8 cellular contexts compared by ENCODE assay signal in the genomic region with DNA sequence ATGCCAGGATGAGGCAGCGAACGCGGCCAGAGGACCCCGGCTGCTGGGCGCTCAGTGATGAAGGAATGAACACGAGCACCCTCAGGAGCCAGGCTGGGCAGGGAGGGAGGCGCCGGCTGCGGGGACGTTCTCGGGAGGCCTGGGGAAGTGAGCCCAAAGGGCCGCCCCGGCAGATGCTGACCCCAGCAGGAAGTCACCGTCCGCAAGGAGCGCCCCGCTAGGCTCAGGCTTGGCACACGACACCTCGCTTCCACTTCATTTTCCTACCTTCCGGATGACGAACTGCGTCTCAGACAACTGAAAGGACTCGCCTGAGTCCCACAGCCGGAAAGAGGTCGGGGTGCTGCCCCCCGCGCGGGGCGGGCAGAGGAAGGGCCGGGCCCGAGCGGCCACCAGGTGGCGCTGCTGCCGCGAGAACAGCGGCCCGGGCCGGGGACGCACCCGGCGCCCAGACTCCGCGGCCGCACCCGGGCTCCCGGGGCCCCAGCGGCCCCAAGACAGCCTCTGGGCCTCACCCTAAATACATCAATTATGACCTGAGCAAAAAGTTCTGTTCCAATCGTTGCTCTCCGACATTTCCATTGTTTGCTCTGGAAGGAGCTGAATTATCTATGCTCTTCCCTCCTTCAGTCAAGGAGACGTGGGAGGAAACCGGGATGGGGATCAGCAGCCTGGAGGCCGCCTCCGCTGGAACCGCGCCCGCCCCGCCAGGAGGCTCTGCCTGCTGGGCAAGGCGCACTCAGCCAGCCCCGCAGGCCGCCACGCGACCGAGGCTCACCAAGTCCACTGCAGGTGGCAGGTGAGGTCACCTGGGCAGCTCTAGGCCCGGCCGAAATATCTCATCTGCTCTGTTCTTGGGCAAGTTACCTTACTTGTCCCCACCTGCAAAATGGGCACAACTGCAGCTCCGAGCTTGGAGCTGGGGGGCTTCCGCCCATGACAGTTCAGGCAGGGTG.
A peak's percentile ranks its signal among the peaks of the same experiment; 100 is the strongest.
DNase-seq lines count a peak whose midpoint lies in the region; ATAC-seq, FAIRE-seq and TF ChIP-seq lines count a peak whose summit lies in the region.

No MANE protein-coding gene starts in this region.

- CTCF ChIA-PET in MCF 10A (lab: Yijun Ruan, JAX) (interaction anchor here (0.5 to 2.1 kb wide), 16 partner anchors 10 to 362 kb away, joined by 3 to 20 read pairs (median 3); no protein-coding TSS in a partner anchor), mammary epithelial cell (lab: Charles Lee; ENCODE audit: low non-redundant PET) (no interaction called here), endothelial cell of umbilical vein (lab: Charles Lee) (interaction anchor here (0.6 to 1.7 kb wide), 2 partner anchors 326 to 1897 kb away, joined by 5 to 13 read pairs; no protein-coding TSS in a partner anchor)
- CTCF ChIA-PET in activated CD8-positive, alpha-beta memory T cell treated with anti-CD3 and anti-CD28 coated beads, Interleukin-2, amount 10 ng/mL, durations not matched to agents 7 days and 5 days (lab: Charles Lee), result interaction anchor here (0.6 to 1.7 kb wide), 9 partner anchors 8 to 437 kb away, joined by 3 to 10 read pairs (median 4); partner anchors contain the start of gene ZNF354A

- H3K79me2 ChIP-seq in mammary epithelial cell (ENCODE audit: insufficient read depth, low read length) (no peaks in the 10 kb centered on the region), Loucy (ENCODE audit: insufficient read depth, low read length) (no peaks in the 10 kb centered on the region), endothelial cell of umbilical vein (ENCODE audit: control insufficient read depth, insufficient read depth, low read length) (no peaks in the 10 kb centered on the region)

- no peaks in the 10 kb centered on the region for H3K4me1 Mint-ChIP-seq in MCF 10A (ENCODE audit: insufficient read depth, unreplicated experiment)
- no peaks in the 10 kb centered on the region for H3K4me1 Mint-ChIP-seq in activated CD8-positive, alpha-beta memory T cell treated with anti-CD3 and anti-CD28 coated beads, Interleukin-2, amount 10 ng/mL, durations not matched to agents 7 days and 5 days

- intact Hi-C loops in MCF 10A (cut with micrococcal nuclease), result no loop called here
- intact Hi-C loops in mammary epithelial cell (cut with micrococcal nuclease), result no loop called here
- intact Hi-C loops in endothelial cell of umbilical vein (cut with micrococcal nuclease), result loop anchor here (5.0 kb wide), 1 partner anchor 500 kb away; no protein-coding TSS in a partner anchor

- no peaks in the 10 kb centered on the region for H3K9me2 ChIP-seq in Loucy (replicated peaks; ENCODE audit: low read depth, low read length)

- ATAC-seq in activated CD8-positive, alpha-beta memory T cell treated with anti-CD3 and anti-CD28 coated beads, Interleukin-2, amount 10 ng/mL, durations not matched to agents 7 days and 5 days, result peak; percentile 81
- no peak for ATAC-seq in GM19324 (IDR thresholded peaks at IDR 0.05; ENCODE audit: low FRiP score, unreplicated experiment)

- H3K9ac ChIP-seq in mammary epithelial cell (ENCODE audit: insufficient read depth, low read length) (no peak overlapping the region), Loucy (ENCODE audit: low read depth, low read length, poor library complexity, severe bottlenecking) (no peak overlapping the region), endothelial cell of umbilical vein (replicated peaks; ENCODE audit: extremely low read depth, insufficient read depth, low read length) (no peak overlapping the region), mucosa of stomach (ENCODE audit: low read length) (peak overlapping the region; percentile 22)

- peaks cover 13% of the 10 kb centered on the region for H3K9me3 Mint-ChIP-seq in MCF 10A (ENCODE audit: unreplicated experiment)
- no peaks in the 10 kb centered on the region for H3K9me3 Mint-ChIP-seq in activated CD8-positive, alpha-beta memory T cell treated with anti-CD3 and anti-CD28 coated beads, Interleukin-2, amount 10 ng/mL, durations not matched to agents 7 days and 5 days (ENCODE audit: low read depth)

- H3K27ac Mint-ChIP-seq in MCF 10A (ENCODE audit: low read depth, unreplicated experiment), result no peak overlapping the region
- H3K27ac Mint-ChIP-seq in activated CD8-positive, alpha-beta memory T cell treated with anti-CD3 and anti-CD28 coated beads, Interleukin-2, amount 10 ng/mL, durations not matched to agents 7 days and 5 days, result no peak overlapping the region

- no peak for TF ChIP-seq POLR2A in endothelial cell of umbilical vein (IDR thresholded peaks at IDR 0.05; ENCODE audit: low read depth, low read length)

- peak; percentile 74 for TF ChIP-seq CTCF in MCF 10A (IDR thresholded peaks at IDR 0.05; ENCODE audit: unreplicated experiment)
- TF ChIP-seq CTCF in mammary epithelial cell (conservative IDR thresholded peaks at IDR 0.05 in 1 of 2, IDR thresholded peaks at IDR 0.05 in 1 of 2; ENCODE audit: extremely low read depth in 1 of 2, insufficient read depth in 1 of 2, low read depth in 1 of 2, low read length in 2 of 2), result no peak
- peak; percentile 26; the same call in 1 of the 2 replicates for TF ChIP-seq CTCF in Loucy (conservative IDR thresholded peaks at IDR 0.05; ENCODE audit: low read length)
- TF ChIP-seq CTCF in endothelial cell of umbilical vein (IDR thresholded peaks at IDR 0.05; ENCODE audit: extremely low read depth in 1 of 2, insufficient read depth in 1 of 2, low read depth in 1 of 2, low read length in 2 of 2), result peak; percentile 53 to 69

- no peak overlapping the region for H3K4me3 Mint-ChIP-seq in MCF 10A (ENCODE audit: unreplicated experiment)
- no peak overlapping the region for H3K4me3 Mint-ChIP-seq in activated CD8-positive, alpha-beta memory T cell treated with anti-CD3 and anti-CD28 coated beads, Interleukin-2, amount 10 ng/mL, durations not matched to agents 7 days and 5 days

- WGBS in mammary epithelial cell (ENCODE audit: low coverage, missing lambda C conversion rate), result 14% methylated on average over 32 of the region's 67 CpGs

- H3F3A ChIP-seq in Loucy (ENCODE audit: low read depth), result no peaks in the 10 kb centered on the region

- no peak for FAIRE-seq in endothelial cell of umbilical vein (lab: Jason Lieb, UNC)

- H3K27ac ChIP-seq in mammary epithelial cell (ENCODE audit: insufficient read depth, low read depth, low read length) (no peak overlapping the region), endothelial cell of umbilical vein (ENCODE audit: insufficient read depth, low read depth, low read length) (no peak overlapping the region)

- H3K27me3 Mint-ChIP-seq in MCF 10A (ENCODE audit: insufficient read depth, unreplicated experiment), result no peaks in the 10 kb centered on the region
- H3K27me3 Mint-ChIP-seq in activated CD8-positive, alpha-beta memory T cell treated with anti-CD3 and anti-CD28 coated beads, Interleukin-2, amount 10 ng/mL, durations not matched to agents 7 days and 5 days, result no peaks in the 10 kb centered on the region

- H3K36me3 Mint-ChIP-seq in MCF 10A (ENCODE audit: insufficient read depth, unreplicated experiment), result peaks cover 10% of the 10 kb centered on the region
- H3K36me3 Mint-ChIP-seq in activated CD8-positive, alpha-beta memory T cell treated with anti-CD3 and anti-CD28 coated beads, Interleukin-2, amount 10 ng/mL, durations not matched to agents 7 days and 5 days, result no peaks in the 10 kb centered on the region

- no peaks in the 10 kb centered on the region for H3K9me1 ChIP-seq in endothelial cell of umbilical vein (replicated peaks; ENCODE audit: control insufficient read depth, extremely low read depth, insufficient read depth, low read length)

- H3K4me1 ChIP-seq in mammary epithelial cell (ENCODE audit: insufficient read depth, low read length) (no peaks in the 10 kb centered on the region), Loucy (ENCODE audit: insufficient read depth, low read length, poor library complexity, severe bottlenecking) (no peaks in the 10 kb centered on the region), endothelial cell of umbilical vein (ENCODE audit: control insufficient read depth, extremely low read depth, insufficient read depth, low read length) (no peaks in the 10 kb centered on the region), mucosa of stomach (ENCODE audit: control insufficient read depth, insufficient read depth, low read length) (no peaks in the 10 kb centered on the region)

- H3K27me3 ChIP-seq in mammary epithelial cell (ENCODE audit: insufficient read depth, low read length) (no peaks in the 10 kb centered on the region), Loucy (ENCODE audit: insufficient read depth, low read length, poor library complexity, severe bottlenecking) (no peaks in the 10 kb centered on the region), endothelial cell of umbilical vein (ENCODE audit: control insufficient read depth in 2 of 2, insufficient read depth in 2 of 2, low read length in 2 of 2) (no peaks in the 10 kb centered on the region), mucosa of stomach (ENCODE audit: control insufficient read depth, insufficient read depth, low read length) (peaks cover 4% of the 10 kb centered on the region)

- POLR2A ChIA-PET in MCF 10A (lab: Yijun Ruan, JAX) (interaction anchor here (0.7 to 0.8 kb wide), 3 partner anchors 226 to 327 kb away, joined by 3 read pairs; no protein-coding TSS in a partner anchor), endothelial cell of umbilical vein (lab: Charles Lee) (no interaction called here)

- BruUV-seq in MCF 10A (replicated peaks; lab: Mats Ljungman, UMichigan) (no TSS peak), mammary epithelial cell (replicated peaks; lab: Mats Ljungman, UMichigan) (no TSS peak), endothelial cell of umbilical vein (replicated peaks; lab: Mats Ljungman, UMichigan) (no TSS peak)

- DNase-seq in MCF 10A (ENCODE audit: unreplicated experiment) (no peak), mammary epithelial cell (no peak), endothelial cell of umbilical vein (ENCODE audit: low read depth, low spot score) (no peak)
- DNase-seq in activated CD8-positive, alpha-beta memory T cell treated with anti-CD3 and anti-CD28 coated beads, Interleukin-2, amount 10 ng/mL, durations not matched to agents 7 days and 5 days, result peak; percentile 50
- peak; percentile 62 for DNase-seq in stimulated activated CD8-positive, alpha-beta memory T cell treated with anti-CD3 and anti-CD28 coated beads, Interleukin-4, amount 100 ng/mL, for 24 hours (ENCODE audit: low read depth)

- dilution Hi-C loops in mammary epithelial cell (cut with HindIII; ENCODE audit: low sequenced_read_pairs) (no loop called here), endothelial cell of umbilical vein (cut with MboI; ENCODE audit: extremely low pct_ligation_motif_present, low sequenced_read_pairs) (no loop called here)

- in situ Hi-C loops in mammary epithelial cell (cut with MboI; ENCODE audit: low sequenced_read_pairs in 2 of 2), result no loop called here

- H4K20me1 ChIP-seq in mammary epithelial cell (ENCODE audit: insufficient read depth, low read length) (no peaks in the 10 kb centered on the region), Loucy (ENCODE audit: insufficient read depth, low read length, poor library complexity, severe bottlenecking) (no peaks in the 10 kb centered on the region), endothelial cell of umbilical vein (replicated peaks; ENCODE audit: control insufficient read depth, extremely low read depth, insufficient read depth, low read length) (no peaks in the 10 kb centered on the region)

- H3K4me2 ChIP-seq in mammary epithelial cell (ENCODE audit: insufficient read depth, low read depth, low read length) (no peak overlapping the region), Loucy (ENCODE audit: low read depth, low read length, poor library complexity, severe bottlenecking) (no peak overlapping the region), endothelial cell of umbilical vein (ENCODE audit: insufficient read depth, low read length) (no peak overlapping the region)

- H3K4me3 ChIP-seq in mammary epithelial cell (replicated peaks in 1 of 3; ENCODE audit: insufficient read depth in 1 of 3, low read depth in 2 of 3, low read length in 3 of 3) (no peak overlapping the region), Loucy (ENCODE audit: low read length, poor library complexity, severe bottlenecking) (no peak overlapping the region), endothelial cell of umbilical vein (replicated peaks in 1 of 3; ENCODE audit: insufficient read depth in 1 of 3, low read depth in 1 of 3, low read length in 3 of 3) (no peak overlapping the region), mucosa of stomach (ENCODE audit: low read length) (no peak overlapping the region)

- H2AFZ ChIP-seq in mammary epithelial cell (ENCODE audit: low read depth, low read length) (no peak overlapping the region), Loucy (ENCODE audit: low read length) (no peak overlapping the region), endothelial cell of umbilical vein (ENCODE audit: low read depth, low read length) (no peak overlapping the region)

- H3K36me3 ChIP-seq in mammary epithelial cell (ENCODE audit: insufficient read depth, low read length) (no peaks in the 10 kb centered on the region), Loucy (ENCODE audit: insufficient read depth, low read length) (no peaks in the 10 kb centered on the region), endothelial cell of umbilical vein (ENCODE audit: control insufficient read depth in 2 of 2, extremely low read depth in 1 of 2, insufficient read depth in 2 of 2, low read length in 2 of 2) (no peaks in the 10 kb centered on the region), mucosa of stomach (ENCODE audit: control insufficient read depth, insufficient read depth, low read length) (no peaks in the 10 kb centered on the region)

- H3K9me3 ChIP-seq in mammary epithelial cell (replicated peaks; ENCODE audit: insufficient read depth, low read length) (peaks cover 64% of the 10 kb centered on the region), Loucy (ENCODE audit: insufficient read depth, low read depth, low read length) (no peaks in the 10 kb centered on the region; the same call in 1 of the 2 replicates), endothelial cell of umbilical vein (replicated peaks; ENCODE audit: control insufficient read depth, insufficient read depth, low read length) (no peaks in the 10 kb centered on the region), mucosa of stomach (ENCODE audit: control insufficient read depth, low read length) (no peaks in the 10 kb centered on the region)

Comparison
In these comparisons a context has a peak if more than half of its experiments do, and no peak if none do; other contexts are left out.
1. CTCF ChIP-seq: peak in MCF 10A (single experiment), Loucy (single experiment) and endothelial cell of umbilical vein (2 of 2); none in mammary epithelial cell (0 of 2).
2. DNase-seq: peak in activated CD8-positive, alpha-beta memory T cell treated with anti-CD3 and anti-CD28 coated beads, Interleukin-2, amount 10 ng/mL, durations not matched to agents 7 days and 5 days (single experiment) and stimulated activated CD8-positive, alpha-beta memory T cell treated with anti-CD3 and anti-CD28 coated beads, Interleukin-4, amount 100 ng/mL, for 24 hours (single experiment); none in MCF 10A (single experiment), mammary epithelial cell (single experiment) and endothelial cell of umbilical vein (single experiment).